In the genomic region with DNA sequence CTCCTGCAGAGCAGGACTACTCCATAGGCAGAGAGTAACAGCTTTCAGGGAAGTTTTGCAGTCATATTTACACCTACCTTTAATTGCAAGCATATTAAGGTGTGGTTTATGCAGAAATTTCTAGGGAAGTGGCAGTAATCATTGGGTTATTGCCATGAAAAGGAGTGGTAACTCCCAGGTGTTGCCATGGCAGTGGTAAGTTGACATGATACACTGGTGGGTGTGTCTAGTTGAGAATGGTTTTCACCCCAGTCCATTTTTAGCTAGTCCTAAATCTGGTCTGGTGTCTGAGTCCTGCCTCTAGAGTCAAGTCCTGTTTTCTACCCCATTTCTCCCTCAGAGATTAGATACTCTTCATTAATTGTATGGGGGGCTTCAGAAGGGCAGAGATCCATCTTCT, we compare ENCODE assay signal across 31 cellular contexts.
"Had no signal": no experiment of that assay in that cellular context is flagged by ENCODE, and none has a peak within 500 bp of the region (broad histone marks: within the 10 kb centered on the region; RNA-seq: fewer than 3 reads in every experiment).

No MANE protein-coding gene starts in this region.

- H3K27me3 Mint-ChIP-seq: naive thymus-derived CD8-positive, alpha-beta T cell; stimulated activated naive CD8-positive, alpha-beta T cell treated with anti-CD3 and anti-CD28 coated beads, Interleukin-15, Interleukin-2, amounts not matched to agents 100 ng/mL and 50 ng/mL, for 24 hours had no signal

- H3K27ac ChIP-seq: heart right ventricle, hepatocyte, left lung, lower lobe of right lung, pancreas, prostate gland, skin epidermis, suprapubic skin, thoracic aorta, tibial artery, upper lobe of right lung had no signal

- H3K9me3 ChIP-seq: pancreas, prostate gland, upper lobe of right lung had no signal

- H3K4me1 ChIP-seq: heart right ventricle, left lung, lower lobe of right lung, pancreas, prostate gland, suprapubic skin, tibial artery, upper lobe of right lung had no signal

- H3K36me3 ChIP-seq: heart right ventricle, left lung, lower lobe of right lung, pancreas, prostate gland, suprapubic skin, thoracic aorta, tibial artery, upper lobe of right lung had no signal

- ATAC-seq: heart right ventricle; left lung; lower lobe of right lung; naive thymus-derived CD8-positive, alpha-beta T cell; pancreas; right cardiac atrium; sciatic nerve; stimulated activated effector memory CD8-positive, alpha-beta T cell treated with anti-CD3 and anti-CD28 coated beads, Interleukin-12 subunit alpha, Interleukin-12 subunit beta, amount 100 ng/mL, for 72 hours; upper lobe of right lung had no signal

- H3K4me3 ChIP-seq: heart right ventricle, hepatocyte, left lung, lower lobe of right lung, pancreas, prostate gland, skin epidermis, suprapubic skin, thoracic aorta, tibial artery, upper lobe of right lung had no signal

- H3K36me3 Mint-ChIP-seq: stimulated activated effector memory CD8-positive, alpha-beta T cell treated with anti-CD3 and anti-CD28 coated beads, Interleukin-12 subunit alpha, Interleukin-12 subunit beta, amount 100 ng/mL, for 72 hours had no signal

- H3K27me3 ChIP-seq: heart right ventricle, hepatocyte, left lung, pancreas, suprapubic skin, tibial artery, upper lobe of right lung had no signal

- H2AFZ ChIP-seq: hepatocyte had no signal

- H3K4me1 Mint-ChIP-seq: memory B cell; naive thymus-derived CD8-positive, alpha-beta T cell; stimulated activated effector memory CD8-positive, alpha-beta T cell treated with anti-CD3 and anti-CD28 coated beads, Interleukin-12 subunit alpha, Interleukin-12 subunit beta, amount 100 ng/mL, for 72 hours had no signal

- H3K79me2 ChIP-seq: hepatocyte had no signal

- DNase-seq: heart right ventricle; kidney glomerular epithelial cell; left cardiac atrium; left lung; lower lobe of right lung; midbrain; naive thymus-derived CD8-positive, alpha-beta T cell; nucleus accumbens; pancreas; posterior cingulate gyrus; retina; right cardiac atrium; stimulated activated CD4-positive, alpha-beta T cell treated with anti-CD3 and anti-CD28 coated beads, Interleukin-12 subunit alpha, Interleukin-12 subunit beta, amount 100 ng/mL, for 4 hours; stimulated activated CD4-positive, alpha-beta T cell treated with anti-CD3 and anti-CD28 coated beads, Interleukin-15, amount 100 ng/mL, for 24 hours; stimulated activated CD4-positive, alpha-beta T cell treated with anti-CD3 and anti-CD28 coated beads, Interleukin-2, amount 100 ng/mL, for 24 hours; stimulated activated CD4-positive, alpha-beta T cell treated with anti-CD3 and anti-CD28 coated beads, Interleukin-4, amount 100 ng/mL, for 1 hour; stimulated activated naive CD4-positive, alpha-beta T cell; tibial artery; trophoblast cell; upper lobe of right lung had no signal

- H3K27ac Mint-ChIP-seq: memory B cell; naive thymus-derived CD8-positive, alpha-beta T cell; nephron; stimulated activated effector memory CD8-positive, alpha-beta T cell treated with anti-CD3 and anti-CD28 coated beads, Interleukin-12 subunit alpha, Interleukin-12 subunit beta, amount 100 ng/mL, for 72 hours; stimulated activated naive CD8-positive, alpha-beta T cell treated with anti-CD3 and anti-CD28 coated beads, Interleukin-15, Interleukin-2, amounts not matched to agents 100 ng/mL and 50 ng/mL, for 24 hours had no signal

- H3K4me2 ChIP-seq: hepatocyte had no signal

- H3K4me3 Mint-ChIP-seq: memory B cell; naive thymus-derived CD8-positive, alpha-beta T cell; nephron; neural crest cell; stimulated activated effector memory CD8-positive, alpha-beta T cell treated with anti-CD3 and anti-CD28 coated beads, Interleukin-12 subunit alpha, Interleukin-12 subunit beta, amount 100 ng/mL, for 72 hours; stimulated activated naive CD8-positive, alpha-beta T cell treated with anti-CD3 and anti-CD28 coated beads, Interleukin-15, Interleukin-2, amounts not matched to agents 100 ng/mL and 50 ng/mL, for 24 hours had no signal
